ENCODE assay signal across 23 cellular contexts in the genomic region with DNA sequence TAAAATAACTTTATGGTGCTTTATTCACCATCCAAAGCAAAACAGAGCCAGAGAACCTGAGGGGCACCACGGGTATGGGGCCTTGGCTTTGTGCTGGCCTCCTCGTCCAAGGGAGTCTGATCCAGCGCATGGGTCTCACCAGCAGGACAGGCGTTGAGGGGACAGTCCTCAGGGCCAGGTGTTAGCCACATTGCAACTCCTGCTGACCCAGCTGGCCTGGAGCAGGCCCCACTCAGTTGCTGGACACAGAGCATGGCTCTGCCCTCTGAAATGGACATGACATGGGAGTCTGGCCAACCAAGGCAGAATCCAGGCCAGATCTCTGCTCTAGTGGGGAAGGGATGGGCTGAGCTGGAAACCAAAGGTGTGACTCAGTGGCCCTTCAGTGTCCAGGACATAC.
"Had no signal": no experiment of that assay in that cellular context is flagged by ENCODE, and none has a peak within 500 bp of the region (broad histone marks: within the 10 kb centered on the region; RNA-seq: fewer than 3 reads in every experiment).

No MANE protein-coding gene starts in this region.

- H3K36me3 ChIP-seq: colonic mucosa, esophagus squamous epithelium, gastrocnemius medialis, left ventricle myocardium inferior, lower lobe of right lung had no signal

- H3K4me3 ChIP-seq: colonic mucosa, esophagus squamous epithelium, gastrocnemius medialis, hepatocyte, left ventricle myocardium inferior, lower lobe of right lung, mucosa of descending colon had no signal

- H3K9me3 ChIP-seq: colonic mucosa, esophagus squamous epithelium, gastrocnemius medialis, left ventricle myocardium inferior, lower lobe of right lung, mucosa of descending colon had no signal

- H3K27me3 ChIP-seq: colonic mucosa, gastrocnemius medialis, hepatocyte had no signal

- DNase-seq: colonic mucosa; cortex of kidney; effector CD8-positive, alpha-beta T cell; effector memory CD8-positive, alpha-beta T cell; endodermal cell; erythroblast; esophagus squamous epithelium; foreskin fibroblast; gastrocnemius medialis; glutamatergic neuron; immature natural killer cell; islet precursor cell; kidney; left colon; lower lobe of right lung; mesenchymal stem cell; mucosa of descending colon; naive B cell had no signal

- H3K27ac ChIP-seq: colonic mucosa, epithelial cell of prostate, esophagus squamous epithelium, gastrocnemius medialis, hepatocyte, left ventricle myocardium inferior, lower lobe of right lung had no signal

- H3K4me1 ChIP-seq: colonic mucosa, esophagus squamous epithelium, gastrocnemius medialis, left ventricle myocardium inferior, lower lobe of right lung had no signal

- ATAC-seq: effector memory CD8-positive, alpha-beta T cell; esophagus mucosa; gastrocnemius medialis; left colon; left lobe of liver; lower lobe of right lung; mucosa of descending colon had no signal
